Comparison of ENCODE assay signal across 8 cellular contexts in genomic region chr4:112604590-112604989, GRCh38. TPM values are rescaled to one million over a fixed set of nuclear protein-coding genes. Genes with fewer than 3 reads are reported as not detected.
DNase-seq lines count a peak whose midpoint lies in the region; ATAC-seq, FAIRE-seq and TF ChIP-seq lines count a peak whose summit lies in the region.

No MANE protein-coding gene starts in this region.

- peak; percentile 64 for FAIRE-seq in pancreas (lab: Jason Lieb, UNC)

- ATAC-seq in HG02943 (IDR thresholded peaks at IDR 0.05; ENCODE audit: low read depth, unreplicated experiment), result peak; percentile 70
- ATAC-seq in pancreas, result peak in 3 of 4 donors; percentile 83 to 85 (median 85)

- H3K27ac ChIP-seq in pancreas, result no peak overlapping the region

- H3K4me3 ChIP-seq in pancreas, result no peak overlapping the region

- H3K27me3 ChIP-seq in pancreas, result no peaks in the 10 kb centered on the region

- CTCF ChIA-PET in GM10248 (lab: Yijun Ruan, JAX), result interaction anchor here (0.6 to 4.3 kb wide), 25 partner anchors 9 to 529 kb away, joined by 3 to 39 read pairs (median 4); partner anchors contain the start of gene NEUROG2

- DNase-seq in AG08395 (ENCODE audit: low spot score) (peak; percentile 83), GM10248 (ENCODE audit: extremely low spot score) (peak; percentile 55), NCI-H446 treated with DMSO at 0.1 percent for 48 hours (lab: John Stamatoyannopoulos, UW) (peak; percentile 13), germinal center (ENCODE audit: low spot score) (peak; percentile 58), pancreas (peak in 2 of 6 donors; percentile 10 to 37), T1000 (lab: John Stamatoyannopoulos, UW) (no peak)
- DNase-seq in activated naive CD4-positive, alpha-beta T cell treated with Interleukin-2 at 50 U/mL for 16 hours, result peak; percentile 20

- intact Hi-C loops in pancreas (cut with DNase I), result no loop called here

- H3K36me3 ChIP-seq in pancreas, result no peaks in the 10 kb centered on the region

- peak; percentile 57 for TF ChIP-seq CTCF in GM10248 (IDR thresholded peaks at IDR 0.05; ENCODE audit: control extremely low read depth, extremely low read depth, low read depth, missing control alignments)
- peak in 3 of 4 donors; percentile 35 to 43 (median 36) for TF ChIP-seq CTCF in pancreas (IDR thresholded peaks at IDR 0.05)

- POLR2A ChIA-PET in GM10248 (lab: Yijun Ruan, JAX), result interaction anchor here (1.3 kb wide), 1 partner anchor 87 kb away, joined by 4 read pairs; no protein-coding TSS in a partner anchor

- H3K4me1 ChIP-seq in pancreas, result no peaks in the 10 kb centered on the region

- H3K9me3 ChIP-seq in pancreas, result no peaks in the 10 kb centered on the region

RNA-seq across cellular contexts. Expression of gene ZGRF1, which starts 32.1 kb away (rescaled TPM):
- total RNA-seq in pancreas, result 1 to 10 TPM in 5 of 6 donors, under 1 TPM in 1; 0.82 to 2.0 (median 1.8) TPM
- 1 to 10 TPM; 2.1 to 4.9 TPM for polyA plus RNA-seq in pancreas

RNA-seq across cellular contexts. Expression of gene LARP7, which starts 32.4 kb away (rescaled TPM):
- total RNA-seq in pancreas, result 10 to 100 TPM in 3 of 6 donors, 1 to 10 TPM in 3; 8.3 to 21.2 (median 12.0) TPM
- polyA plus RNA-seq in pancreas, result 10 to 100 TPM; 19.4 to 33.0 TPM
